In the genomic region with DNA sequence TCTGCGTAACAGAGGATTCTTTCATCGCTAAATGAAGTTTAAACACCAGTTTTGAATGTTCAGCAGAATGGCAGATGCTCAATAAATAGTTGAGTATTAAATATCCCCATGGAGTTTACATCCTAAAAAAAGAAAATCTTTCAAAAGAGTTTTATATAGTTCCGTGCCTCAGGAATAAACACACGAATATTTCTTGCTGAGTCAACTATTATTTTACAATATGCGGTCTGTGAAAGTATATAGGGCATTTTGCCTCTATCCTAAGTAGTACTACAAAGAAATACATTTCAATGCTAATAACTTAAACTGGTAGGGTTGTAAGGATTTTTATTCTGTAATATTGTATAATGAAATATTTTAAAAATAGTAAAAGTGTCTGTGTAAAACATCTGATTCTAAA, we compare ENCODE assay signal across 1 cellular context.
TF ChIP-seq lines count a peak whose summit lies in the region.

No MANE protein-coding gene starts in this region.

TF ChIP-seq in K562, 482 proteins besides CTCF, POLR2A, EP300 and RAD21 (continued from another document):
- TF ChIP-seq, protein P1, sequence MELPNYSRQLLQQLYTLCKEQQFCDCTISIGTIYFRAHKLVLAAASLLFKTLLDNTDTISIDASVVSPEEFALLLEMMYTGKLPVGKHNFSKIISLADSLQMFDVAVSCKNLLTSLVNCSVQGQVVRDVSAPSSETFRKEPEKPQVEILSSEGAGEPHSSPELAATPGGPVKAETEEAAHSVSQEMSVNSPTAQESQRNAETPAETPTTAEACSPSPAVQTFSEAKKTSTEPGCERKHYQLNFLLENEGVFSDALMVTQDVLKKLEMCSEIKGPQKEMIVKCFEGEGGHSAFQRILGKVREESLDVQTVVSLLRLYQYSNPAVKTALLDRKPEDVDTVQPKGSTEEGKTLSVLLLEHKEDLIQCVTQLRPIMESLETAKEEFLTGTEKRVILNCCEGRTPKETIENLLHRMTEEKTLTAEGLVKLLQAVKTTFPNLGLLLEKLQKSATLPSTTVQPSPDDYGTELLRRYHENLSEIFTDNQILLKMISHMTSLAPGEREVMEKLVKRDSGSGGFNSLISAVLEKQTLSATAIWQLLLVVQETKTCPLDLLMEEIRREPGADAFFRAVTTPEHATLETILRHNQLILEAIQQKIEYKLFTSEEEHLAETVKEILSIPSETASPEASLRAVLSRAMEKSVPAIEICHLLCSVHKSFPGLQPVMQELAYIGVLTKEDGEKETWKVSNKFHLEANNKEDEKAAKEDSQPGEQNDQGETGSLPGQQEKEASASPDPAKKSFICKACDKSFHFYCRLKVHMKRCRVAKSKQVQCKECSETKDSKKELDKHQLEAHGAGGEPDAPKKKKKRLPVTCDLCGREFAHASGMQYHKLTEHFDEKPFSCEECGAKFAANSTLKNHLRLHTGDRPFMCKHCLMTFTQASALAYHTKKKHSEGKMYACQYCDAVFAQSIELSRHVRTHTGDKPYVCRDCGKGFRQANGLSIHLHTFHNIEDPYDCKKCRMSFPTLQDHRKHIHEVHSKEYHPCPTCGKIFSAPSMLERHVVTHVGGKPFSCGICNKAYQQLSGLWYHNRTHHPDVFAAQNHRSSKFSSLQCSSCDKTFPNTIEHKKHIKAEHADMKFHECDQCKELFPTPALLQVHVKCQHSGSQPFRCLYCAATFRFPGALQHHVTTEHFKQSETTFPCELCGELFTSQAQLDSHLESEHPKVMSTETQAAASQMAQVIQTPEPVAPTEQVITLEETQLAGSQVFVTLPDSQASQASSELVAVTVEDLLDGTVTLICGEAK (IDR thresholded peaks at IDR 0.05): no peak
- TF ChIP-seq, protein P1 (CRISPR knock-in tag; IDR thresholded peaks at IDR 0.05): no peak
- no peak for TF ChIP-seq RUNX1 (IDR thresholded peaks at IDR 0.05; ENCODE audit: low read depth)
- no peak for TF ChIP-seq ZNF121 (CRISPR knock-in tag; conservative IDR thresholded peaks at IDR 0.05)
- TF ChIP-seq CREB1 (IDR thresholded peaks at IDR 0.05): no peak
- TF ChIP-seq CREB1 (CRISPR knock-in tag; IDR thresholded peaks at IDR 0.05): no peak
- TF ChIP-seq SMARCA5 (IDR thresholded peaks at IDR 0.05): no peak
- TF ChIP-seq ZBTB11 (CRISPR knock-in tag; IDR thresholded peaks at IDR 0.05): no peak
- no peak for TF ChIP-seq NFIC (IDR thresholded peaks at IDR 0.05)
